Comparison of ENCODE assay signal across 36 cellular contexts in genomic region chr15:43545426-43545825, GRCh38. TPM values are rescaled to one million over a fixed set of nuclear protein-coding genes. Genes with fewer than 3 reads are reported as not detected.
"Had no signal": no experiment of that assay in that cellular context is flagged by ENCODE, and none has a peak within 500 bp of the region (broad histone marks: within the 10 kb centered on the region; RNA-seq: fewer than 3 reads in every experiment).

No MANE protein-coding gene starts in this region.

- H3K4me3 ChIP-seq: MG63 had no signal

- DNase-seq: Karpas-422, Kasumi-1, MG63, MM.1S, MV-4-11, NCI-H1048, NCI-H1092, NCI-H1092 treated with DMSO at 0.1 percent for 48 hours, NCI-H1105, NCI-H1105 treated with DMSO at 0.1 percent for 48 hours, NCI-H1417, NCI-H1417 treated with DMSO at 0.1 percent for 48 hours, NCI-H1436, NCI-H1436 treated with DMSO at 0.1 percent for 48 hours, NCI-H146, NCI-H1694, NCI-H1694 treated with DMSO at 0.1 percent for 48 hours, NCI-H187, NCI-H187 treated with DMSO at 0.1 percent for 48 hours, NCI-H1930, NCI-H2029, NCI-H2029 treated with DMSO at 0.1 percent for 48 hours, NCI-H2081, NCI-H2081 treated with DMSO at 0.1 percent for 48 hours, NCI-H2107, NCI-H2171, NCI-H2171 treated with DMSO at 0.1 percent for 48 hours, NCI-H226, NCI-H345, NCI-H446, NCI-H446 treated with DMSO at 0.1 percent for 48 hours, NCI-H510A, NCI-H510A treated with DMSO at 0.1 percent for 48 hours, NCI-H524, NCI-H524 treated with DMSO at 0.1 percent for 48 hours had no signal

- H3K27me3 ChIP-seq: MG63 had no signal

RNA-seq across cellular contexts. Expression of gene CKMT1B, which starts 48.4 kb away (rescaled TPM):
- total RNA-seq: M059J had no signal
